In genomic region chr2:68771211-68771721, GRCh38 we compare ENCODE assay signal across 1 cellular context.
TF ChIP-seq lines count a peak whose summit lies in the region.

No MANE protein-coding gene starts in this region.

TF ChIP-seq in K562, 482 proteins besides CTCF, POLR2A, EP300 and RAD21 (continued from another document):
- TF ChIP-seq, protein P1, sequence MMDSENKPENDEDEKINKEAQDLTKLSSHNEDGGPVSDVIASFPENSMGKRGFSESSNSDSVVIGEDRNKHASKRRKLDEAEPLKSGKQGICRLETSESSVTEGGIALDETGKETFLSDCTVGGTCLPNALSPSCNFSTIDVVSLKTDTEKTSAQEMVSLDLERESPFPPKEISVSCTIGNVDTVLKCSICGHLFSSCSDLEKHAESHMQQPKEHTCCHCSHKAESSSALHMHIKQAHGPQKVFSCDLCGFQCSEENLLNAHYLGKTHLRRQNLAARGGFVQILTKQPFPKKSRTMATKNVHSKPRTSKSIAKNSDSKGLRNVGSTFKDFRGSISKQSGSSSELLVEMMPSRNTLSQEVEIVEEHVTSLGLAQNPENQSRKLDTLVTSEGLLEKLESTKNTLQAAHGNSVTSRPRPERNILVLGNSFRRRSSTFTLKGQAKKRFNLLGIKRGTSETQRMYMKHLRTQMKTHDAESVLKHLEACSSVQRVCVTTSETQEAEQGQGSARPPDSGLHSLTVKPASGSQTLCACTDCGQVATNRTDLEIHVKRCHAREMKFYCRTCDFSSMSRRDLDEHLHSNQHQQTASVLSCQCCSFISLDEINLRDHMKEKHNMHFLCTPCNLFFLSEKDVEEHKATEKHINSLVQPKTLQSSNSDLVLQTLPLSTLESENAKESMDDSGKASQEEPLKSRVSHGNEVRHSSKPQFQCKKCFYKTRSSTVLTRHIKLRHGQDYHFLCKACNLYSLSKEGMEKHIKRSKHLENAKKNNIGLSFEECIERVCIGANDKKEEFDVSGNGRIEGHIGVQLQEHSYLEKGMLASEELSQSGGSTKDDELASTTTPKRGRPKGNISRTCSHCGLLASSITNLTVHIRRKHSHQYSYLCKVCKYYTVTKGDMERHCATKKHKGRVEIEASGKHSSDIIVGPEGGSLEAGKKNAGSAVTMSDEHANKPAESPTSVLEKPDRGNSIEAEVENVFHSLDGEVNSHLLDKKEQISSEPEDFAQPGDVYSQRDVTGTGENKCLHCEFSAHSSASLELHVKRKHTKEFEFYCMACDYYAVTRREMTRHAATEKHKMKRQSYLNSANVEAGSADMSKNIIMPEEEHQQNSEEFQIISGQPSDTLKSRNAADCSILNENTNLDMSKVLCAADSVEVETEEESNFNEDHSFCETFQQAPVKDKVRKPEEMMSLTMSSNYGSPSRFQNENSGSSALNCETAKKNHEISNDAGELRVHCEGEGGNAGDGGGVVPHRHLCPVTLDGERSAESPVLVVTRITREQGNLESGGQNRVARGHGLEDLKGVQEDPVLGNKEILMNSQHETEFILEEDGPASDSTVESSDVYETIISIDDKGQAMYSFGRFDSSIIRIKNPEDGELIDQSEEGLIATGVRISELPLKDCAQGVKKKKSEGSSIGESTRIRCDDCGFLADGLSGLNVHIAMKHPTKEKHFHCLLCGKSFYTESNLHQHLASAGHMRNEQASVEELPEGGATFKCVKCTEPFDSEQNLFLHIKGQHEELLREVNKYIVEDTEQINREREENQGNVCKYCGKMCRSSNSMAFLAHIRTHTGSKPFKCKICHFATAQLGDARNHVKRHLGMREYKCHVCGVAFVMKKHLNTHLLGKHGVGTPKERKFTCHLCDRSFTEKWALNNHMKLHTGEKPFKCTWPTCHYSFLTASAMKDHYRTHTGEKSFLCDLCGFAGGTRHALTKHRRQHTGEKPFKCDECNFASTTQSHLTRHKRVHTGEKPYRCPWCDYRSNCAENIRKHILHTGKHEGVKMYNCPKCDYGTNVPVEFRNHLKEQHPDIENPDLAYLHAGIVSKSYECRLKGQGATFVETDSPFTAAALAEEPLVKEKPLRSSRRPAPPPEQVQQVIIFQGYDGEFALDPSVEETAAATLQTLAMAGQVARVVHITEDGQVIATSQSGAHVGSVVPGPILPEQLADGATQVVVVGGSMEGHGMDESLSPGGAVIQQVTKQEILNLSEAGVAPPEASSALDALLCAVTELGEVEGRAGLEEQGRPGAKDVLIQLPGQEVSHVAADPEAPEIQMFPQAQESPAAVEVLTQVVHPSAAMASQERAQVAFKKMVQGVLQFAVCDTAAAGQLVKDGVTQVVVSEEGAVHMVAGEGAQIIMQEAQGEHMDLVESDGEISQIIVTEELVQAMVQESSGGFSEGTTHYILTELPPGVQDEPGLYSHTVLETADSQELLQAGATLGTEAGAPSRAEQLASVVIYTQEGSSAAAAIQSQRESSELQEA (IDR thresholded peaks at IDR 0.05; ENCODE audit: low read depth) = no peak
- no peak for TF ChIP-seq ZFP1 (CRISPR knock-in tag; IDR thresholded peaks at IDR 0.05)
- TF ChIP-seq, protein P2, sequence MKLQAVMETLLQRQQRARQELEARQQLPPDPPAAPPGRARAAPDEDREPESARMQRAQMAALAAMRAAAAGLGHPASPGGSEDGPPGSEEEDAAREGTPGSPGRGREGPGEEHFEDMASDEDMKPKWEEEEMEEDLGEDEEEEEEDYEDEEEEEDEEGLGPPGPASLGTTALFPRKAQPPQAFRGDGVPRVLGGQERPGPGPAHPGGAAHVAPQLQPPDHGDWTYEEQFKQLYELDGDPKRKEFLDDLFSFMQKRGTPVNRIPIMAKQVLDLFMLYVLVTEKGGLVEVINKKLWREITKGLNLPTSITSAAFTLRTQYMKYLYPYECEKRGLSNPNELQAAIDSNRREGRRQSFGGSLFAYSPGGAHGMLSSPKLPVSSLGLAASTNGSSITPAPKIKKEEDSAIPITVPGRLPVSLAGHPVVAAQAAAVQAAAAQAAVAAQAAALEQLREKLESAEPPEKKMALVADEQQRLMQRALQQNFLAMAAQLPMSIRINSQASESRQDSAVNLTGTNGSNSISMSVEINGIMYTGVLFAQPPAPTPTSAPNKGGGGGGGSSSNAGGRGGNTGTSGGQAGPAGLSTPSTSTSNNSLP (IDR thresholded peaks at IDR 0.05; ENCODE audit: borderline replicate concordance, low read depth, low read length) = no peak
- TF ChIP-seq, protein P3, sequence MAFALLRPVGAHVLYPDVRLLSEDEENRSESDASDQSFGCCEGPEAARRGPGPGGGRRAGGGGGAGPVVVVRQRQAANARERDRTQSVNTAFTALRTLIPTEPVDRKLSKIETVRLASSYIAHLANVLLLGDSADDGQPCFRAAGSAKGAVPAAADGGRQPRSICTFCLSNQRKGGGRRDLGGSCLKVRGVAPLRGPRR (CRISPR knock-in tag; IDR thresholded peaks at IDR 0.05) = no peak
- TF ChIP-seq BACH1 (tag; IDR thresholded peaks at IDR 0.05) = no peak
- TF ChIP-seq U2AF2 (optimal IDR thresholded peaks at IDR 0.05; ENCODE audit: low read depth, low read length) = no peak
